In genomic region chr7:51080622-51081269, GRCh38 we compare ENCODE assay signal across 19 cellular contexts.
DNase-seq lines count a peak whose midpoint lies in the region; ATAC-seq and TF ChIP-seq lines count a peak whose summit lies in the region.
"Had no signal": no experiment of that assay in that cellular context is flagged by ENCODE, and none has a peak within 500 bp of the region (broad histone marks: within the 10 kb centered on the region; RNA-seq: fewer than 3 reads in every experiment).

No MANE protein-coding gene starts in this region.

- H3K4ac ChIP-seq in neuronal stem cell (ENCODE audit: low read length), result no peak overlapping the region

- H3K27ac Mint-ChIP-seq in brain, result peak overlapping the region; percentile 9 to 72 (median 38)
- H3K27ac Mint-ChIP-seq: activated naive CD4-positive, alpha-beta T cell treated with anti-CD3 and anti-CD28 coated beads for 36 hours; B cell; stimulated activated naive CD8-positive, alpha-beta T cell treated with anti-CD3 and anti-CD28 coated beads, Interleukin-15, Interleukin-2, amounts not matched to agents 100 ng/mL and 50 ng/mL, for 24 hours had no signal

- no peak overlapping the region for H3K14ac ChIP-seq in neuronal stem cell (ENCODE audit: low read length)

- H3K4me3 ChIP-seq in HUES6 (ENCODE audit: low read depth, low read length) (peak overlapping the region; percentile 6; the same call in 1 of the 2 replicates), neuronal stem cell (ENCODE audit: low read length in 2 of 2) (no peak overlapping the region)
- H3K4me3 ChIP-seq: ascending aorta, colonic mucosa, SK-N-MC, upper lobe of left lung had no signal

- no peak overlapping the region for H2BK5ac ChIP-seq in neuronal stem cell (ENCODE audit: low read length)

- H2BK120ac ChIP-seq in neuronal stem cell (ENCODE audit: low read depth, low read length), result no peak overlapping the region

- ATAC-seq in GM21825 (IDR thresholded peaks at IDR 0.05; ENCODE audit: unreplicated experiment), result no peak
- ATAC-seq in HG03520 (IDR thresholded peaks at IDR 0.05; ENCODE audit: unreplicated experiment), result no peak

- H3K4me2 ChIP-seq in neuronal stem cell (ENCODE audit: insufficient read depth, low read length, poor library complexity, severe bottlenecking), result peak overlapping the region; percentile 35

- H3K4me1 Mint-ChIP-seq in brain, result peaks cover 31% of the 10 kb centered on the region
- H3K4me1 Mint-ChIP-seq: B cell had no signal

- H3K4me3 Mint-ChIP-seq in brain, result peak overlapping the region in 2 of 5 experiments; percentile 37 to 39
- H3K4me3 Mint-ChIP-seq: activated naive CD4-positive, alpha-beta T cell treated with anti-CD3 and anti-CD28 coated beads for 36 hours; B cell; stimulated activated naive CD8-positive, alpha-beta T cell treated with anti-CD3 and anti-CD28 coated beads, Interleukin-15, Interleukin-2, amounts not matched to agents 100 ng/mL and 50 ng/mL, for 24 hours had no signal

- H3K23ac ChIP-seq in neuronal stem cell (ENCODE audit: low read depth, low read length, poor library complexity), result no peak overlapping the region

- H3K27ac ChIP-seq in HUES6 (ENCODE audit: low read depth, low read length), result peak overlapping the region; percentile 47
- H3K27ac ChIP-seq in neuronal stem cell (replicated peaks; ENCODE audit: low read length), result no peak overlapping the region
- H3K27ac ChIP-seq: ascending aorta, colonic mucosa, SK-N-MC, upper lobe of left lung had no signal

- peak overlapping the region; percentile 47 for H2BK15ac ChIP-seq in neuronal stem cell (ENCODE audit: low read length)

- H4K91ac ChIP-seq in neuronal stem cell (ENCODE audit: low read depth, low read length, poor library complexity), result no peak overlapping the region

- DNase-seq in hippocampal formation (lab: John Stamatoyannopoulos, UW) (peak; percentile 29 to 42), neuronal stem cell (ENCODE audit: low spot score) (peak; percentile 26), NOMO-1 treated with dmso at 0.1 percent for 144 hours (lab: John Stamatoyannopoulos, UW; ENCODE audit: unreplicated experiment) (no peak), NCI-H2029 treated with DMSO at 0.1 percent for 48 hours (lab: John Stamatoyannopoulos, UW) (no peak)
- DNase-seq: activated CD4-positive, alpha-beta T cell treated with anti-CD3 and anti-CD28 coated beads for 4 hours; activated naive CD4-positive, alpha-beta T cell treated with anti-CD3 and anti-CD28 coated beads for 36 hours; colonic mucosa; NCI-H1436 treated with DMSO at 0.1 percent for 48 hours; NCI-H748 treated with DMSO at 0.1 percent for 48 hours; stimulated activated CD4-positive, alpha-beta T cell treated with anti-CD3 and anti-CD28 coated beads, Interleukin-15, amount 100 ng/mL, for 24 hours had no signal

- H2AFZ ChIP-seq in neuronal stem cell (ENCODE audit: low read length), result no peak overlapping the region

- H3K27me3 ChIP-seq in HUES6 (ENCODE audit: control insufficient read depth, insufficient read depth, low read length), result no peaks in the 10 kb centered on the region
- H3K27me3 ChIP-seq in neuronal stem cell (ENCODE audit: control insufficient read depth in 3 of 3, insufficient read depth in 3 of 3, low read depth in 1 of 3, low read length in 3 of 3), result no peaks in the 10 kb centered on the region
- H3K27me3 ChIP-seq: ascending aorta, colonic mucosa, upper lobe of left lung had no signal

- H3K18ac ChIP-seq in neuronal stem cell (ENCODE audit: low read length), result peak overlapping the region; percentile 84

- peaks cover 2% of the 10 kb centered on the region for H3K79me1 ChIP-seq in neuronal stem cell (ENCODE audit: low read depth, low read length)

- TF ChIP-seq CTCF in brain (conservative IDR thresholded peaks at IDR 0.05), result no peak

- no peak overlapping the region for H2AK5ac ChIP-seq in neuronal stem cell (ENCODE audit: low read depth, low read length)

- peaks cover 8% of the 10 kb centered on the region; the same call in 1 of the 2 replicates for H3K36me3 ChIP-seq in HUES6 (ENCODE audit: control insufficient read depth, insufficient read depth, low read length)
- H3K36me3 ChIP-seq in neuronal stem cell (replicated peaks in 1 of 2; ENCODE audit: control insufficient read depth in 2 of 2, insufficient read depth in 2 of 2, low read length in 2 of 2), result no peaks in the 10 kb centered on the region
- H3K36me3 ChIP-seq: ascending aorta, colonic mucosa, upper lobe of left lung had no signal

- no peaks in the 10 kb centered on the region for H3K36me3 Mint-ChIP-seq in brain

- peaks cover 3% of the 10 kb centered on the region; the same call in 1 of the 2 replicates for H3K9me3 ChIP-seq in HUES6 (ENCODE audit: control insufficient read depth, insufficient read depth, low read depth, low read length)
- peaks cover 0 to 2% of the 10 kb centered on the region in 2 donors for H3K9me3 ChIP-seq in neuronal stem cell (replicated peaks in 1 of 2; ENCODE audit: control insufficient read depth in 2 of 2, insufficient read depth in 1 of 2, low read depth in 1 of 2, low read length in 2 of 2)
- H3K9me3 ChIP-seq: ascending aorta, colonic mucosa, upper lobe of left lung had no signal

- WGBS in neuronal stem cell (ENCODE audit: extremely low coverage in 2 of 2, insufficient read length in 2 of 2, insufficient replicate concordance in 1 of 2), 2 donors, result no CpG with 5 or more reads among the region's 12 CpGs

- H3K4me1 ChIP-seq in HUES6 (ENCODE audit: control insufficient read depth, insufficient read depth, low read length) (peaks cover 24% of the 10 kb centered on the region), neuronal stem cell (ENCODE audit: control insufficient read depth in 2 of 2, insufficient read depth in 1 of 2, low read depth in 1 of 2, low read length in 2 of 2) (peaks cover 0 to 13% of the 10 kb centered on the region in 2 donors)
- H3K4me1 ChIP-seq: ascending aorta, colonic mucosa, upper lobe of left lung had no signal

- peak overlapping the region; percentile 24 for H2BK12ac ChIP-seq in neuronal stem cell (ENCODE audit: low read length)

- no peaks in the 10 kb centered on the region for H3K9me3 Mint-ChIP-seq in brain
- H3K9me3 Mint-ChIP-seq: activated naive CD4-positive, alpha-beta T cell treated with anti-CD3 and anti-CD28 coated beads for 36 hours; stimulated activated naive CD8-positive, alpha-beta T cell treated with anti-CD3 and anti-CD28 coated beads, Interleukin-15, Interleukin-2, amounts not matched to agents 100 ng/mL and 50 ng/mL, for 24 hours had no signal

- H3K9ac ChIP-seq in HUES6 (ENCODE audit: low read length) (peak overlapping the region; percentile 30), neuronal stem cell (ENCODE audit: low read depth, low read length, poor library complexity) (no peak overlapping the region)

- no peak overlapping the region for H4K8ac ChIP-seq in neuronal stem cell (ENCODE audit: low read depth, low read length)

- H3K27me3 Mint-ChIP-seq in brain, result no peaks in the 10 kb centered on the region
- H3K27me3 Mint-ChIP-seq: B cell; stimulated activated naive CD8-positive, alpha-beta T cell treated with anti-CD3 and anti-CD28 coated beads, Interleukin-15, Interleukin-2, amounts not matched to agents 100 ng/mL and 50 ng/mL, for 24 hours had no signal

Comparison
In these comparisons a context has a peak if more than half of its experiments do, and no peak if none do; other contexts are left out.
1. DNase-seq: peak in hippocampal formation (2 of 2) and neuronal stem cell (single experiment); none in NOMO-1 treated with dmso at 0.1 percent for 144 hours (single experiment) and NCI-H2029 treated with DMSO at 0.1 percent for 48 hours (single experiment).